ENCODE assay signal across 1 cellular context in genomic region chrX:19772306-19772705, GRCh38.
TF ChIP-seq lines count a peak whose summit lies in the region.

No MANE protein-coding gene starts in this region.

TF ChIP-seq in IMR-90, 13 proteins besides CTCF, POLR2A, EP300 and RAD21 (continued from another document):
- no peak for TF ChIP-seq USF2 (IDR thresholded peaks at IDR 0.05; ENCODE audit: low read depth, low read length)
- TF ChIP-seq SMC3 (IDR thresholded peaks at IDR 0.05; ENCODE audit: low read depth, low read length), result no peak
- TF ChIP-seq CHD1 (IDR thresholded peaks at IDR 0.05; ENCODE audit: low read depth, low read length), result no peak
- no peak for TF ChIP-seq MAFK (IDR thresholded peaks at IDR 0.05; ENCODE audit: low read depth, low read length)
- no peak for TF ChIP-seq FOS (IDR thresholded peaks at IDR 0.05; ENCODE audit: low read depth, low read length)
- no peak for TF ChIP-seq ELK1 (IDR thresholded peaks at IDR 0.05; ENCODE audit: borderline replicate concordance, low read depth, low read length)
- TF ChIP-seq BHLHE40 (IDR thresholded peaks at IDR 0.05; ENCODE audit: low read depth, low read length), result no peak
- no peak for TF ChIP-seq NFE2L2 (IDR thresholded peaks at IDR 0.05; ENCODE audit: low read depth, low read length)
